In genomic region chr2:84944257-84944909, GRCh38 we compare ENCODE assay signal across 19 cellular contexts. TPM values are rescaled to one million over a fixed set of nuclear protein-coding genes. Genes with fewer than 3 reads are reported as not detected.
DNase-seq lines count a peak whose midpoint lies in the region; ATAC-seq and TF ChIP-seq lines count a peak whose summit lies in the region.
"Had no signal": no experiment of that assay in that cellular context is flagged by ENCODE, and none has a peak within 500 bp of the region (broad histone marks: within the 10 kb centered on the region; RNA-seq: fewer than 3 reads in every experiment).

No MANE protein-coding gene starts in this region.

- H3K27me3 Mint-ChIP-seq in CD4-positive, CD25-positive, alpha-beta regulatory T cell: no peaks in the 10 kb centered on the region
- H3K27me3 Mint-ChIP-seq in T-cell: no peaks in the 10 kb centered on the region

- no peak for DNase-seq in CD4-positive, CD25-positive, alpha-beta regulatory T cell
- DNase-seq in GM06990 (ENCODE audit: extremely low read depth, insufficient read length) (no peak), T-cell (no peak), colonic mucosa (no peak), NCI-H2196 treated with DMSO at 0.1 percent for 48 hours (lab: John Stamatoyannopoulos, UW; ENCODE audit: unreplicated experiment) (no peak), NOMO-1 (lab: John Stamatoyannopoulos, UW; ENCODE audit: unreplicated experiment in 2 of 2) (no peak), right cardiac atrium (no peak)
- DNase-seq: activated CD4-positive, CD25-positive, alpha-beta regulatory T cell; amniotic stem cell; GDM1; Karpas-422; NCI-H1417; stimulated activated CD4-positive, alpha-beta T cell treated with anti-CD3 and anti-CD28 coated beads, Interleukin-4, amount 100 ng/mL, for 4 hours; stimulated activated CD8-positive, alpha-beta memory T cell treated with anti-CD3 and anti-CD28 coated beads, Interleukin-4, amount 100 ng/mL, for 48 hours; thyroid gland had no signal

- 86% methylated on average over 9 of the region's 9 CpGs for WGBS in right cardiac atrium

- no peaks in the 10 kb centered on the region for H3K9me3 Mint-ChIP-seq in CD4-positive, CD25-positive, alpha-beta regulatory T cell
- H3K9me3 Mint-ChIP-seq in T-cell: no peaks in the 10 kb centered on the region
- H3K9me3 Mint-ChIP-seq: GM23338 had no signal

- H3K4me1 Mint-ChIP-seq in CD4-positive, CD25-positive, alpha-beta regulatory T cell: peaks cover 11 to 44% (median 31%) of the 10 kb centered on the region in 4 donors
- H3K4me1 Mint-ChIP-seq in T-cell: peaks cover 32 to 46% (median 41%) of the 10 kb centered on the region in 3 donors

- no peak overlapping the region for H3K9ac ChIP-seq in colonic mucosa (ENCODE audit: low read depth in 2 of 2, low read length in 2 of 2)

- intact Hi-C loops in colonic mucosa (cut with DNase I) (no loop called here), right cardiac atrium (cut with DNase I) (no loop called here)

- peak overlapping the region in 2 of 4 donors; percentile 24 to 42 for H3K4me3 Mint-ChIP-seq in CD4-positive, CD25-positive, alpha-beta regulatory T cell
- peak overlapping the region in 1 of 3 donors; percentile 57 for H3K4me3 Mint-ChIP-seq in T-cell
- H3K4me3 Mint-ChIP-seq: GM23338 had no signal

- peaks cover 3% of the 10 kb centered on the region for H3K36me3 ChIP-seq in CD4-positive, CD25-positive, alpha-beta regulatory T cell (ENCODE audit: control insufficient read depth, insufficient read depth, low read length)
- H3K36me3 ChIP-seq in GM06990 (ENCODE audit: control insufficient read depth, insufficient read depth, low read length): no peaks in the 10 kb centered on the region; the same call in 1 of the 2 replicates
- H3K36me3 ChIP-seq in colonic mucosa: no peaks in the 10 kb centered on the region
- H3K36me3 ChIP-seq: esophagus muscularis mucosa, thyroid gland had no signal

- H3K27ac Mint-ChIP-seq in CD4-positive, CD25-positive, alpha-beta regulatory T cell: peak overlapping the region in 2 of 3 donors; percentile 85 to 96
- H3K27ac Mint-ChIP-seq in T-cell: peak overlapping the region; percentile 21 to 82
- H3K27ac Mint-ChIP-seq: GM23338 had no signal

- TF ChIP-seq CTCF in GM06990 (IDR thresholded peaks at IDR 0.05; ENCODE audit: insufficient read depth, low read length, poor library complexity, severe bottlenecking): no peak
- no peak for TF ChIP-seq CTCF in colonic mucosa (IDR thresholded peaks at IDR 0.05)

- no peak for ATAC-seq in CD4-positive, CD25-positive, alpha-beta regulatory T cell (ENCODE audit: low read depth in 2 of 2)
- no peak for ATAC-seq in T-cell (replicated peaks in 1 of 4)
- no peak for ATAC-seq in GM19455 (IDR thresholded peaks at IDR 0.05; ENCODE audit: unreplicated experiment)
- ATAC-seq in right cardiac atrium: no peak
- ATAC-seq: GM23338 had no signal

- H3K4me1 ChIP-seq in CD4-positive, CD25-positive, alpha-beta regulatory T cell (ENCODE audit: control insufficient read depth, insufficient read depth, low read length, poor library complexity, severe bottlenecking): peaks cover 31% of the 10 kb centered on the region
- H3K4me1 ChIP-seq in colonic mucosa (peaks cover 11% of the 10 kb centered on the region), right cardiac atrium (ENCODE audit: control insufficient read depth, insufficient read depth, low read length) (no peaks in the 10 kb centered on the region)
- H3K4me1 ChIP-seq: esophagus muscularis mucosa, thyroid gland had no signal

- no peak overlapping the region for H3K27ac ChIP-seq in CD4-positive, CD25-positive, alpha-beta regulatory T cell (ENCODE audit: insufficient read depth, low read length, poor library complexity, severe bottlenecking)
- H3K27ac ChIP-seq in colonic mucosa: peak overlapping the region; percentile 83
- H3K27ac ChIP-seq in right cardiac atrium (ENCODE audit: low read length): no peak overlapping the region
- H3K27ac ChIP-seq: esophagus muscularis mucosa, thyroid gland had no signal

- H3K4me3 ChIP-seq in CD4-positive, CD25-positive, alpha-beta regulatory T cell (ENCODE audit: low read depth, low read length): no peak overlapping the region
- H3K4me3 ChIP-seq in GM06990 (replicated peaks; ENCODE audit: low read depth, low read length) (peak overlapping the region; percentile 65), colonic mucosa (no peak overlapping the region), right cardiac atrium (ENCODE audit: low read length) (no peak overlapping the region)
- H3K4me3 ChIP-seq: esophagus muscularis mucosa, GM23338, smooth muscle cell, thyroid gland had no signal

- H3K9me3 ChIP-seq in CD4-positive, CD25-positive, alpha-beta regulatory T cell (ENCODE audit: control insufficient read depth in 2 of 2, low read length in 2 of 2): no peaks in the 10 kb centered on the region
- H3K9me3 ChIP-seq in colonic mucosa: no peaks in the 10 kb centered on the region
- H3K9me3 ChIP-seq in right cardiac atrium (ENCODE audit: control insufficient read depth, low read length): no peaks in the 10 kb centered on the region
- H3K9me3 ChIP-seq: esophagus muscularis mucosa, thyroid gland had no signal

- H3K36me3 Mint-ChIP-seq in CD4-positive, CD25-positive, alpha-beta regulatory T cell: no peaks in the 10 kb centered on the region
- H3K36me3 Mint-ChIP-seq in T-cell: peaks cover 3% of the 10 kb centered on the region

- H3K27me3 ChIP-seq in CD4-positive, CD25-positive, alpha-beta regulatory T cell (ENCODE audit: control insufficient read depth, insufficient read depth, low read length): no peaks in the 10 kb centered on the region
- no peaks in the 10 kb centered on the region for H3K27me3 ChIP-seq in GM06990 (replicated peaks; ENCODE audit: control insufficient read depth, insufficient read depth, low read length)
- no peaks in the 10 kb centered on the region for H3K27me3 ChIP-seq in colonic mucosa
- H3K27me3 ChIP-seq in right cardiac atrium (ENCODE audit: control insufficient read depth, insufficient read depth): no peaks in the 10 kb centered on the region
- H3K27me3 ChIP-seq: esophagus muscularis mucosa, thyroid gland had no signal

- POLR2A ChIA-PET in T-cell (lab: Charles Lee): interaction anchor here in 1 of 2 donors (0.6 to 1.2 kb wide), 4 partner anchors 10 to 464 kb away, joined by 3 to 7 read pairs (median 4); no protein-coding TSS in a partner anchor

- CTCF ChIA-PET in T-cell (lab: Charles Lee): interaction anchor here (0.6 to 1.5 kb wide), 3 partner anchors 18 to 71 kb away, joined by 3 to 7 read pairs (median 3); no protein-coding TSS in a partner anchor

RNA-seq across cellular contexts. Expression of gene KCMF1, which starts 26.6 kb away (rescaled TPM):
- total RNA-seq in CD4-positive, CD25-positive, alpha-beta regulatory T cell: 80.0 TPM
- 10 to 100 TPM; 21.3 to 41.8 (median 28.5) TPM for polyA plus RNA-seq in CD4-positive, CD25-positive, alpha-beta regulatory T cell
- 10 to 100 TPM; 56.7 to 62.5 (median 60.3) TPM for total RNA-seq in T-cell
- total RNA-seq in colonic mucosa: 100 to 1,000 TPM in 1 of 2 donors, 10 to 100 TPM in 1; 96.2 to 118 TPM
- 10 to 100 TPM; 71.5 to 97.1 (median 88.5) TPM for total RNA-seq in right cardiac atrium
- 28.2 TPM for polyA plus RNA-seq in right cardiac atrium

RNA-seq across cellular contexts. Expression of gene TMSB10, which starts 38.9 kb away (rescaled TPM):
- total RNA-seq in CD4-positive, CD25-positive, alpha-beta regulatory T cell: 2,468 TPM
- polyA plus RNA-seq in CD4-positive, CD25-positive, alpha-beta regulatory T cell: over 10,000 TPM in 1 of 4 donors, 1,000 to 10,000 TPM in 3; 7,086 to 10,693 (median 8,015) TPM
- total RNA-seq in T-cell (1,000 to 10,000 TPM; 1,423 to 1,890 (median 1,689) TPM), colonic mucosa (1,000 to 10,000 TPM; 2,226 to 3,150 TPM), right cardiac atrium (100 to 1,000 TPM; 341 to 630 (median 483) TPM)
- polyA plus RNA-seq in right cardiac atrium: 805 TPM
